ENCODE assay signal across 10 cellular contexts in the genomic region with DNA sequence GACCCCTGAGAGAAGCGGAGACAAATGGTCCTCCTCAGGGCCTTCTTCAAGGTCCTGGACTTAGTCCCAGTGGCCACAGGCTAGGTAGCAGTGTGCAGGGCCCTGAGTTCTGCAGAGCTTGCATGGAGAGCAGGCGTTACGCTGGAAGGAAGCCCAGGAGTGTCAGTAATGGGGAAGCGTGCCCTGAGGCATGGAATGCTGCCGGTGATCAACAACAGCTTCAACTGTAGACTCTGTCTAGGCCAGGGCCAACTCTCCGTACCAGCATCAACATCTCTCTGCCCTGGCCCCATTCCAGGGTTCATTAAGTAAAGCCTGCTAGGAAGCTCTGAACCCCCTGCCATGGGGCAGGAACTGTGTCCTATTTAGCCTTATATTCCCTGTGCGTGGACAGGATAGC. TPM values are rescaled to one million over a fixed set of nuclear protein-coding genes. Genes with fewer than 3 reads are reported as not detected.
A peak's percentile ranks its signal among the peaks of the same experiment; 100 is the strongest.
DNase-seq lines count a peak whose midpoint lies in the region; ATAC-seq, FAIRE-seq and TF ChIP-seq lines count a peak whose summit lies in the region.
"Had no signal": no experiment of that assay in that cellular context is flagged by ENCODE, and none has a peak within 500 bp of the region (broad histone marks: within the 10 kb centered on the region; RNA-seq: fewer than 3 reads in every experiment).

No MANE protein-coding gene starts in this region.

- H3K36me3 Mint-ChIP-seq in dendritic cell treated with granulocyte-macrophage colony-stimulating factor and Interleukin-4, amounts not matched to agents 40 ng/mL and 50 ng/mL, for 4 days (ENCODE audit: low read depth), result no peaks in the 10 kb centered on the region

- CTCF ChIA-PET in HepG2 (lab: Yijun Ruan, JAX; ENCODE audit: low intra/inter-chr PET ratio, low total read pairs), result no interaction called here

- H3K9me3 Mint-ChIP-seq in dendritic cell treated with granulocyte-macrophage colony-stimulating factor and Interleukin-4, amounts not matched to agents 40 ng/mL and 50 ng/mL, for 4 days, result peaks cover 10% of the 10 kb centered on the region

- peaks cover 21% of the 10 kb centered on the region for H3K4me1 ChIP-seq in HepG2 (ENCODE audit: insufficient read depth, low read length)
- peaks cover 14% of the 10 kb centered on the region for H3K4me1 ChIP-seq in upper lobe of right lung

- no TSS peak for BruUV-seq in HepG2 (replicated peaks; lab: Mats Ljungman, UMichigan)

- H3K4me1 Mint-ChIP-seq in dendritic cell treated with granulocyte-macrophage colony-stimulating factor and Interleukin-4, amounts not matched to agents 40 ng/mL and 50 ng/mL, for 4 days (ENCODE audit: low read depth), result peaks cover 23% of the 10 kb centered on the region

- intact Hi-C loops in dendritic cell treated with granulocyte-macrophage colony-stimulating factor and Interleukin-4, amounts not matched to agents 40 ng/mL and 50 ng/mL, for 4 days (cut with micrococcal nuclease), result no loop called here
- intact Hi-C loops in HepG2 (cut with micrococcal nuclease; ENCODE audit: unreplicated experiment) (no loop called here), upper lobe of right lung (cut with DNase I) (no loop called here)

- H4K20me1 ChIP-seq in HepG2 (ENCODE audit: insufficient read depth, low read length), result no peaks in the 10 kb centered on the region

- H3K27me3 ChIP-seq in HepG2 (ENCODE audit: control insufficient read depth in 1 of 2, insufficient read depth in 2 of 2, low read length in 2 of 2) (peaks cover 0 to 7% of the 10 kb centered on the region in 2 experiments; a peak in 1 of 5 replicates), upper lobe of right lung (no peaks in the 10 kb centered on the region)

- peak overlapping the region; percentile 64 for H2AFZ ChIP-seq in HepG2 (ENCODE audit: low read length)

- H3K4me3 ChIP-seq in HepG2 (replicated peaks in 1 of 3; ENCODE audit: insufficient read depth in 1 of 3, low read depth in 2 of 3, low read length in 3 of 3) (peak overlapping the region; percentile 62 to 83 (median 77)), upper lobe of right lung (peak overlapping the region; percentile 57)
- H3K4me3 ChIP-seq: SJSA1 had no signal

- TF ChIP-seq CTCF in HepG2 (CRISPR knock-in tag; IDR thresholded peaks at IDR 0.05) (peak; percentile 36), upper lobe of right lung (IDR thresholded peaks at IDR 0.05) (no peak)

- no peaks in the 10 kb centered on the region for H3K79me2 ChIP-seq in HepG2 (ENCODE audit: insufficient read depth, low read length)

- H3K27ac ChIP-seq in HepG2 (ENCODE audit: extremely low read length, insufficient read depth, low read length) (no peak overlapping the region), upper lobe of right lung (peak overlapping the region; percentile 74)
- H3K27ac ChIP-seq: SJSA1 had no signal

- TF ChIP-seq EP300 in HepG2 (IDR thresholded peaks at IDR 0.05; ENCODE audit: low read depth in 2 of 2, low read length in 2 of 2) (no peak), HepG2 (CRISPR knock-in tag; IDR thresholded peaks at IDR 0.05; ENCODE audit: borderline replicate concordance) (no peak)

- H3K36me3 ChIP-seq in HepG2 (replicated peaks in 1 of 2; ENCODE audit: control insufficient read depth in 1 of 2, insufficient read depth in 2 of 2, low read length in 2 of 2) (no peaks in the 10 kb centered on the region), upper lobe of right lung (no peaks in the 10 kb centered on the region)
- H3K36me3 ChIP-seq: SJSA1 had no signal

- 17% methylated on average over 3 of the region's 7 CpGs for WGBS in HepG2 (ENCODE audit: low lambda C conversion rate)

- H3K9ac ChIP-seq in HepG2 (ENCODE audit: insufficient read depth, low read depth, low read length), result peak overlapping the region; percentile 70; the same call in 1 of the 2 replicates

- no peak for FAIRE-seq in HepG2 (lab: Jason Lieb, UNC)

- no peak for TF ChIP-seq RAD21 in HepG2 (CRISPR knock-in tag; IDR thresholded peaks at IDR 0.05)

- peak overlapping the region; percentile 62 for H3K27ac Mint-ChIP-seq in dendritic cell treated with granulocyte-macrophage colony-stimulating factor and Interleukin-4, amounts not matched to agents 40 ng/mL and 50 ng/mL, for 4 days

- peak; percentile 43 for DNase-seq in DMS 273 (lab: John Stamatoyannopoulos, UW; ENCODE audit: unreplicated experiment)
- DNase-seq in DMS 273 treated with DMSO at 0.1 percent for 48 hours (lab: John Stamatoyannopoulos, UW), result no peak
- DNase-seq in HepG2 (ENCODE audit: low spot score), result no peak
- DNase-seq in upper lobe of right lung, result peak; percentile 72
- no peak for DNase-seq in HPDE6-E6E7 (ENCODE audit: extremely low spot score)
- DNase-seq in T-helper 1 cell, result no peak

- POLR2A ChIA-PET in HepG2 (lab: Yijun Ruan, JAX), result interaction anchor here (0.6 to 2.1 kb wide), 7 partner anchors 9 to 99 kb away, joined by 3 to 24 read pairs (median 3); partner anchors contain the start of genes PLSCR3, SLC2A4, TMEM102 and TMEM256

- H3K27me3 Mint-ChIP-seq in dendritic cell treated with granulocyte-macrophage colony-stimulating factor and Interleukin-4, amounts not matched to agents 40 ng/mL and 50 ng/mL, for 4 days, result peaks cover 78% of the 10 kb centered on the region

- H3K4me2 ChIP-seq in HepG2 (ENCODE audit: low read depth, low read length), result peak overlapping the region; percentile 88

- ATAC-seq in HepG2 (peak; percentile 77), upper lobe of right lung (peak; percentile 69), GM19463 (IDR thresholded peaks at IDR 0.05; ENCODE audit: unreplicated experiment) (no peak)

- no peak for TF ChIP-seq POLR2A in HepG2 (IDR thresholded peaks at IDR 0.05; ENCODE audit: insufficient read depth in 1 of 2, low read depth in 2 of 2, low read length in 2 of 2)

- in situ Hi-C loops in HepG2 (cut with HindIII; ENCODE audit: extremely low pct_ligation_motif_present, low pct_unique_long_range_greater_than_20kb), result no loop called here

- H3K9me3 ChIP-seq in HepG2 (ENCODE audit: low read length) (peaks cover 4% of the 10 kb centered on the region; the same call in 1 of the 2 replicates), upper lobe of right lung (no peaks in the 10 kb centered on the region)

- peak overlapping the region; percentile 37 for H3K4me3 Mint-ChIP-seq in dendritic cell treated with granulocyte-macrophage colony-stimulating factor and Interleukin-4, amounts not matched to agents 40 ng/mL and 50 ng/mL, for 4 days

RNA-seq across cellular contexts. Expression of gene TNK1, which starts 0.6 kb away (rescaled TPM):
- total RNA-seq in HepG2 (2016; rRNA removed; fragmentation: Illumina TruSeq; extraction: Trizol) (1.7 and 2.0 TPM in 2 replicates), upper lobe of right lung (5.8 TPM)
- total RNA-seq in HepG2 (2016; cell fraction: cytosol; rRNA removed; fragmentation: Illumina TruSeq; extraction: Trizol; ENCODE audit: low read depth), result 0.71 and 1.2 TPM in 2 replicates
- 2.0 and 2.8 TPM in 2 replicates for total RNA-seq in HepG2 (2016; cell fraction: insoluble cytoplasmic fraction; rRNA removed; fragmentation: Illumina TruSeq; extraction: Trizol)
- total RNA-seq in HepG2 (2016; cell fraction: membrane; rRNA removed; fragmentation: Illumina TruSeq; extraction: Trizol), result 0.71 and 0.76 TPM in 2 replicates
- total RNA-seq in HepG2 (2016; cell fraction: nucleus; rRNA removed; fragmentation: Illumina TruSeq; extraction: Trizol), result 2.0 and 3.9 TPM in 2 replicates
- polyA plus RNA-seq in HepG2 (2011; rRNA removed), result 3.5 and 3.7 TPM in 2 replicates
- polyA plus RNA-seq in HepG2 (2011; cell fraction: cytosol; rRNA removed), result 3.3 and 6.1 TPM in 2 replicates
- polyA plus RNA-seq in HepG2 (2011; cell fraction: nucleus; rRNA removed), result 10.9 and 13.6 TPM in 2 replicates
- polyA plus RNA-seq in HepG2 (2012), result 1.6 and 2.2 TPM in 2 replicates
- polyA plus RNA-seq in HepG2 (2016; cell fraction: cytosol; fragmentation: Illumina TruSeq; extraction: Trizol; ENCODE audit: low read depth), result 0.31 and 0.40 TPM in 2 replicates
- 2.1 and 2.7 TPM in 2 replicates for polyA plus RNA-seq in HepG2 (2016; cell fraction: insoluble cytoplasmic fraction; fragmentation: Illumina TruSeq; extraction: Trizol; ENCODE audit: low read depth)
- polyA plus RNA-seq in HepG2 (2016; cell fraction: membrane; fragmentation: Illumina TruSeq; extraction: Trizol; ENCODE audit: low read depth), result 0.56 and 0.62 TPM in 2 replicates
- polyA plus RNA-seq in HepG2 (2016; cell fraction: nucleus; fragmentation: Illumina TruSeq; extraction: Trizol; ENCODE audit: insufficient read depth, low read depth), result 6.2 and 6.7 TPM in 2 replicates
- 11.2 and 22.8 TPM in 2 replicates for polyA minus RNA-seq in HepG2 (2011; rRNA and poly(A)+ RNA removed; ENCODE audit: low replicate concordance)
- 2.6 and 2.9 TPM in 2 replicates for polyA minus RNA-seq in HepG2 (2011; cell fraction: cytosol; rRNA and poly(A)+ RNA removed)
- polyA minus RNA-seq in HepG2 (2011; cell fraction: nucleus; rRNA and poly(A)+ RNA removed), result 8.7 and 9.3 TPM in 2 replicates
- total RNA-seq: A172, SJSA1 had no signal

RNA-seq across cellular contexts. Expression of gene PLSCR3, which starts 14.0 kb away (rescaled TPM):
- total RNA-seq in HepG2 (2016; rRNA removed; fragmentation: Illumina TruSeq; extraction: Trizol) (5.6 and 6.0 TPM in 2 replicates), upper lobe of right lung (30.3 TPM)
- 2.3 and 3.9 TPM in 2 replicates for total RNA-seq in HepG2 (2016; cell fraction: cytosol; rRNA removed; fragmentation: Illumina TruSeq; extraction: Trizol; ENCODE audit: low read depth)
- 4.8 and 6.1 TPM in 2 replicates for total RNA-seq in HepG2 (2016; cell fraction: insoluble cytoplasmic fraction; rRNA removed; fragmentation: Illumina TruSeq; extraction: Trizol)
- 4.6 and 4.9 TPM in 2 replicates for total RNA-seq in HepG2 (2016; cell fraction: membrane; rRNA removed; fragmentation: Illumina TruSeq; extraction: Trizol)
- total RNA-seq in HepG2 (2016; cell fraction: nucleus; rRNA removed; fragmentation: Illumina TruSeq; extraction: Trizol), result 3.3 and 4.4 TPM in 2 replicates
- 6.1 and 6.2 TPM in 2 replicates for polyA plus RNA-seq in HepG2 (2011; rRNA removed)
- polyA plus RNA-seq in HepG2 (2011; cell fraction: cytosol; rRNA removed), result 4.7 and 5.9 TPM in 2 replicates
- polyA plus RNA-seq in HepG2 (2011; cell fraction: nucleus; rRNA removed), result 20.8 and 23.5 TPM in 2 replicates
- polyA plus RNA-seq in HepG2 (2012), result 6.2 and 7.3 TPM in 2 replicates
- 6.7 and 7.7 TPM in 2 replicates for polyA plus RNA-seq in HepG2 (2016; cell fraction: cytosol; fragmentation: Illumina TruSeq; extraction: Trizol; ENCODE audit: low read depth)
- 8.1 and 10.5 TPM in 2 replicates for polyA plus RNA-seq in HepG2 (2016; cell fraction: insoluble cytoplasmic fraction; fragmentation: Illumina TruSeq; extraction: Trizol; ENCODE audit: low read depth)
- 10.8 and 11.9 TPM in 2 replicates for polyA plus RNA-seq in HepG2 (2016; cell fraction: membrane; fragmentation: Illumina TruSeq; extraction: Trizol; ENCODE audit: low read depth)
- 12.3 and 12.8 TPM in 2 replicates for polyA plus RNA-seq in HepG2 (2016; cell fraction: nucleus; fragmentation: Illumina TruSeq; extraction: Trizol; ENCODE audit: insufficient read depth, low read depth)
- polyA minus RNA-seq in HepG2 (2011; rRNA and poly(A)+ RNA removed; ENCODE audit: low replicate concordance), result 7.6 and 8.3 TPM in 2 replicates
- polyA minus RNA-seq in HepG2 (2011; cell fraction: cytosol; rRNA and poly(A)+ RNA removed), result 2.6 and 3.8 TPM in 2 replicates
- polyA minus RNA-seq in HepG2 (2011; cell fraction: nucleus; rRNA and poly(A)+ RNA removed), result 4.2 and 5.4 TPM in 2 replicates

RNA-seq across cellular contexts. Expression of gene TMEM256, which starts 23.6 kb away (rescaled TPM):
- total RNA-seq in HepG2 (2016; rRNA removed; fragmentation: Illumina TruSeq; extraction: Trizol), result 231 and 246 TPM in 2 replicates
- total RNA-seq in HepG2 (2016; cell fraction: cytosol; rRNA removed; fragmentation: Illumina TruSeq; extraction: Trizol; ENCODE audit: low read depth), result 134 and 136 TPM in 2 replicates
- 236 and 264 TPM in 2 replicates for total RNA-seq in HepG2 (2016; cell fraction: insoluble cytoplasmic fraction; rRNA removed; fragmentation: Illumina TruSeq; extraction: Trizol)
- 153 and 183 TPM in 2 replicates for total RNA-seq in HepG2 (2016; cell fraction: membrane; rRNA removed; fragmentation: Illumina TruSeq; extraction: Trizol)
- 79.6 and 83.0 TPM in 2 replicates for total RNA-seq in HepG2 (2016; cell fraction: nucleus; rRNA removed; fragmentation: Illumina TruSeq; extraction: Trizol)
- 240 and 252 TPM in 2 replicates for polyA plus RNA-seq in HepG2 (2011; rRNA removed)
- 131 and 354 TPM in 2 replicates for polyA plus RNA-seq in HepG2 (2011; cell fraction: cytosol; rRNA removed)
- polyA plus RNA-seq in HepG2 (2011; cell fraction: nucleus; rRNA removed), result 114 and 132 TPM in 2 replicates
- polyA plus RNA-seq in HepG2 (2012), result 90.5 and 138 TPM in 2 replicates
- polyA plus RNA-seq in HepG2 (2016; cell fraction: cytosol; fragmentation: Illumina TruSeq; extraction: Trizol; ENCODE audit: low read depth), result 119 and 129 TPM in 2 replicates
- 192 and 206 TPM in 2 replicates for polyA plus RNA-seq in HepG2 (2016; cell fraction: insoluble cytoplasmic fraction; fragmentation: Illumina TruSeq; extraction: Trizol; ENCODE audit: low read depth)
- polyA plus RNA-seq in HepG2 (2016; cell fraction: membrane; fragmentation: Illumina TruSeq; extraction: Trizol; ENCODE audit: low read depth), result 118 and 127 TPM in 2 replicates
- polyA plus RNA-seq in HepG2 (2016; cell fraction: nucleus; fragmentation: Illumina TruSeq; extraction: Trizol; ENCODE audit: insufficient read depth, low read depth), result 132 and 144 TPM in 2 replicates
- 48.7 and 83.2 TPM in 2 replicates for polyA minus RNA-seq in HepG2 (2011; rRNA and poly(A)+ RNA removed; ENCODE audit: low replicate concordance)
- polyA minus RNA-seq in HepG2 (2011; cell fraction: cytosol; rRNA and poly(A)+ RNA removed), result 28.3 and 28.4 TPM in 2 replicates
- 22.9 and 31.3 TPM in 2 replicates for polyA minus RNA-seq in HepG2 (2011; cell fraction: nucleus; rRNA and poly(A)+ RNA removed)
- 45.2 TPM for total RNA-seq in upper lobe of right lung

RNA-seq across cellular contexts. Expression of gene TMEM95, which starts 25.4 kb away (rescaled TPM):
- not detected in 2 replicates for total RNA-seq in HepG2 (2016; rRNA removed; fragmentation: Illumina TruSeq; extraction: Trizol)
- not detected in 2 replicates for total RNA-seq in HepG2 (2016; cell fraction: cytosol; rRNA removed; fragmentation: Illumina TruSeq; extraction: Trizol; ENCODE audit: low read depth)
- not detected in 2 replicates for total RNA-seq in HepG2 (2016; cell fraction: insoluble cytoplasmic fraction; rRNA removed; fragmentation: Illumina TruSeq; extraction: Trizol)
- total RNA-seq in HepG2 (2016; cell fraction: membrane; rRNA removed; fragmentation: Illumina TruSeq; extraction: Trizol), result not detected in 2 replicates
- not detected in 2 replicates for total RNA-seq in HepG2 (2016; cell fraction: nucleus; rRNA removed; fragmentation: Illumina TruSeq; extraction: Trizol)
- not detected in 2 replicates for polyA plus RNA-seq in HepG2 (2011; rRNA removed)
- not detected in 2 replicates for polyA plus RNA-seq in HepG2 (2011; cell fraction: cytosol; rRNA removed)
- not detected in 2 replicates for polyA plus RNA-seq in HepG2 (2011; cell fraction: nucleus; rRNA removed)
- not detected in 2 replicates for polyA plus RNA-seq in HepG2 (2012)
- polyA plus RNA-seq in HepG2 (2016; cell fraction: cytosol; fragmentation: Illumina TruSeq; extraction: Trizol; ENCODE audit: low read depth), result not detected in 2 replicates
- polyA plus RNA-seq in HepG2 (2016; cell fraction: insoluble cytoplasmic fraction; fragmentation: Illumina TruSeq; extraction: Trizol; ENCODE audit: low read depth), result not detected in 2 replicates
- not detected in 2 replicates for polyA plus RNA-seq in HepG2 (2016; cell fraction: membrane; fragmentation: Illumina TruSeq; extraction: Trizol; ENCODE audit: low read depth)
- polyA plus RNA-seq in HepG2 (2016; cell fraction: nucleus; fragmentation: Illumina TruSeq; extraction: Trizol; ENCODE audit: insufficient read depth, low read depth), result not detected in 2 replicates
- polyA minus RNA-seq in HepG2 (2011; rRNA and poly(A)+ RNA removed; ENCODE audit: low replicate concordance), result not detected in 2 replicates
- polyA minus RNA-seq in HepG2 (2011; cell fraction: cytosol; rRNA and poly(A)+ RNA removed), result not detected in 2 replicates
- 0.37 TPM in 1 of 2 replicates, not detected in the other for polyA minus RNA-seq in HepG2 (2011; cell fraction: nucleus; rRNA and poly(A)+ RNA removed)
- not detected for total RNA-seq in upper lobe of right lung
- total RNA-seq: A172, SJSA1 had no signal

RNA-seq across cellular contexts. Expression of gene NLGN2, which starts 27.3 kb away (rescaled TPM):
- total RNA-seq in HepG2 (2016; rRNA removed; fragmentation: Illumina TruSeq; extraction: Trizol), result 1.4 and 1.9 TPM in 2 replicates
- 0.40 and 0.44 TPM in 2 replicates for total RNA-seq in HepG2 (2016; cell fraction: cytosol; rRNA removed; fragmentation: Illumina TruSeq; extraction: Trizol; ENCODE audit: low read depth)
- total RNA-seq in HepG2 (2016; cell fraction: insoluble cytoplasmic fraction; rRNA removed; fragmentation: Illumina TruSeq; extraction: Trizol), result 1.2 and 2.6 TPM in 2 replicates
- 1.5 and 2.4 TPM in 2 replicates for total RNA-seq in HepG2 (2016; cell fraction: membrane; rRNA removed; fragmentation: Illumina TruSeq; extraction: Trizol)
- 2.7 and 3.8 TPM in 2 replicates for total RNA-seq in HepG2 (2016; cell fraction: nucleus; rRNA removed; fragmentation: Illumina TruSeq; extraction: Trizol)
- polyA plus RNA-seq in HepG2 (2011; rRNA removed), result 11.0 and 15.1 TPM in 2 replicates
- polyA plus RNA-seq in HepG2 (2011; cell fraction: cytosol; rRNA removed), result 2.6 and 3.0 TPM in 2 replicates
- 141 and 149 TPM in 2 replicates for polyA plus RNA-seq in HepG2 (2011; cell fraction: nucleus; rRNA removed)
- polyA plus RNA-seq in HepG2 (2012), result 18.1 and 23.2 TPM in 2 replicates
- 0.35 and 0.41 TPM in 2 replicates for polyA plus RNA-seq in HepG2 (2016; cell fraction: cytosol; fragmentation: Illumina TruSeq; extraction: Trizol; ENCODE audit: low read depth)
- polyA plus RNA-seq in HepG2 (2016; cell fraction: insoluble cytoplasmic fraction; fragmentation: Illumina TruSeq; extraction: Trizol; ENCODE audit: low read depth), result 3.3 and 5.2 TPM in 2 replicates
- 1.3 and 1.8 TPM in 2 replicates for polyA plus RNA-seq in HepG2 (2016; cell fraction: membrane; fragmentation: Illumina TruSeq; extraction: Trizol; ENCODE audit: low read depth)
- 32.4 and 37.8 TPM in 2 replicates for polyA plus RNA-seq in HepG2 (2016; cell fraction: nucleus; fragmentation: Illumina TruSeq; extraction: Trizol; ENCODE audit: insufficient read depth, low read depth)
- 2.3 and 4.3 TPM in 2 replicates for polyA minus RNA-seq in HepG2 (2011; rRNA and poly(A)+ RNA removed; ENCODE audit: low replicate concordance)
- polyA minus RNA-seq in HepG2 (2011; cell fraction: cytosol; rRNA and poly(A)+ RNA removed), result 2.6 and 3.8 TPM in 2 replicates
- polyA minus RNA-seq in HepG2 (2011; cell fraction: nucleus; rRNA and poly(A)+ RNA removed), result 8.2 and 9.3 TPM in 2 replicates
- total RNA-seq in upper lobe of right lung, result 11.7 TPM

Comparison
In these comparisons a context has a peak if more than half of its experiments do, and no peak if none do; other contexts are left out.
1. DNase-seq: peak in DMS 273 (single experiment) and upper lobe of right lung (single experiment); none in DMS 273 treated with DMSO at 0.1 percent for 48 hours (single experiment), HepG2 (single experiment), HPDE6-E6E7 (single experiment) and T-helper 1 cell (0 of 5).